Comparison of ENCODE assay signal across 20 cellular contexts in genomic region chr17:64484380-64484779, GRCh38. TPM values are rescaled to one million over a fixed set of nuclear protein-coding genes. Genes with fewer than 3 reads are reported as not detected.
"Had no signal": no experiment of that assay in that cellular context is flagged by ENCODE, and none has a peak within 500 bp of the region (broad histone marks: within the 10 kb centered on the region; RNA-seq: fewer than 3 reads in every experiment).

No MANE protein-coding gene starts in this region.

- H3K9me3 Mint-ChIP-seq: activated T-helper 1 cell treated with anti-CD3 and anti-CD28 coated beads, Interleukin-12 subunit alpha, Interleukin-12 subunit beta, Interleukin-2, Interleukin-4 antibody, amounts not matched to agents 30 ng/mL and 10 ng/mL and 1 ng/mL, durations not matched to agents 14 hours and 24 hours and 36 hours; central memory CD8-positive, alpha-beta T cell; natural killer cell treated with Interleukin-12 subunit alpha and Interleukin-12 subunit beta and Interleukin-15 and Interleukin-18, amount 100 ng/mL, for 72 hours had no signal

- H3K27me3 Mint-ChIP-seq: central memory CD8-positive, alpha-beta T cell; natural killer cell treated with Interleukin-12 subunit alpha and Interleukin-12 subunit beta and Interleukin-15 and Interleukin-18, amount 100 ng/mL, for 72 hours had no signal

- H3K27ac ChIP-seq: left lung, lower lobe of right lung, right atrium auricular region, tibial nerve had no signal

- H3K27me3 ChIP-seq: left lung, right atrium auricular region, tibial nerve had no signal

- H3K4me1 ChIP-seq: left lung, lower lobe of right lung, right atrium auricular region, tibial nerve had no signal

- DNase-seq: activated CD4-positive, CD25-positive, alpha-beta regulatory T cell treated with anti-CD3 and anti-CD28 coated beads, Interleukin-2, amount 50 U/mL, for 72 hours; activated gamma-delta T cell; activated naive CD4-positive, alpha-beta T cell treated with anti-CD3 and anti-CD28 coated beads, Interleukin-2, amount 50 U/mL, for 16 hours; activated T-cell treated with anti-CD3 and anti-CD28 coated beads for 4 hours; anterior cingulate cortex; dermis blood vessel endothelial cell; effector CD4-positive, alpha-beta T cell; kidney glomerular epithelial cell; left lung; lower lobe of right lung; mucosa of descending colon; stimulated activated CD4-positive, alpha-beta T cell treated with anti-CD3 and anti-CD28 coated beads, Interleukin-15, amount 100 ng/mL, for 24 hours; stimulated activated CD4-positive, alpha-beta T cell treated with anti-CD3 and anti-CD28 coated beads, Interleukin-2, amount 100 ng/mL, for 24 hours; stimulated activated naive CD4-positive, alpha-beta T cell treated with Interleukin-2 at 50 U/mL for 16 hours had no signal

- H3K9me3 ChIP-seq: left lung, lower lobe of right lung, mucosa of descending colon, right atrium auricular region, tibial nerve had no signal

- H3K4me3 Mint-ChIP-seq: activated T-helper 1 cell treated with anti-CD3 and anti-CD28 coated beads, Interleukin-12 subunit alpha, Interleukin-12 subunit beta, Interleukin-2, Interleukin-4 antibody, amounts not matched to agents 30 ng/mL and 10 ng/mL and 1 ng/mL, durations not matched to agents 14 hours and 24 hours and 36 hours; central memory CD8-positive, alpha-beta T cell; natural killer cell treated with Interleukin-12 subunit alpha and Interleukin-12 subunit beta and Interleukin-15 and Interleukin-18, amount 100 ng/mL, for 72 hours had no signal

- H3K27ac Mint-ChIP-seq: activated T-helper 1 cell treated with anti-CD3 and anti-CD28 coated beads, Interleukin-12 subunit alpha, Interleukin-12 subunit beta, Interleukin-2, Interleukin-4 antibody, amounts not matched to agents 30 ng/mL and 10 ng/mL and 1 ng/mL, durations not matched to agents 14 hours and 24 hours and 36 hours had no signal

- ATAC-seq: left lung, lower lobe of right lung, mucosa of descending colon had no signal

RNA-seq across cellular contexts. Expression of gene MILR1, which starts 35.5 kb away (rescaled TPM):
- total RNA-seq: epithelial cell of proximal tubule had no signal
